In the genomic region with DNA sequence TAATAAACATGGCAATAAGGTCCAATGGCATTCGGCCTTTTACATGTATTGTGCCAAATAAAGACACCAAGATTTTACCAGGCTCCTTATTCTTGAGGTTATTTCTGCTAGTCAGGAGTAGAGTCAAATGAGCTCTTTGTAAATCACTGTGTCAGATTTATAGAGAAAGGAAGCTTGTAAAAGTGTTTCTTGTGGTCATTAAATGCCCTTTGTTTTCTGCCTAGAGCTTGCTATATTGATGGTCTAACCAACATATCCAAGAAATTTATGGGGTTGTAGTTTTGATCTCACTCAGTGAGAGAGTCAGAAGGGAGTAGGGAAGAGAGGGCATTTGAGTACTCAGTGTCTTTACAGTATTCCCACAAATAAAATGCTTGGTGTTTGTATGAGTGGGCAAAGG, we compare ENCODE assay signal across 8 cellular contexts.
"Had no signal": no experiment of that assay in that cellular context is flagged by ENCODE, and none has a peak within 500 bp of the region (broad histone marks: within the 10 kb centered on the region; RNA-seq: fewer than 3 reads in every experiment).

No MANE protein-coding gene starts in this region.

- DNase-seq: GM23248, GOT3, H7, KBM-7 had no signal

- H3K27ac ChIP-seq: GM23248, HL-60 had no signal

- H3K9me3 ChIP-seq: HAP-1 had no signal

- ATAC-seq: HCT116, HepG2 had no signal

- H3K36me3 ChIP-seq: HAP-1 had no signal

- H3K4me1 ChIP-seq: HAP-1 had no signal

- H3K4me3 ChIP-seq: GM23248, HAP-1 had no signal
